Comparison of ENCODE assay signal across 8 cellular contexts in genomic region chr14:90235179-90235976, GRCh38. TPM values are rescaled to one million over a fixed set of nuclear protein-coding genes. Genes with fewer than 3 reads are reported as not detected.
DNase-seq lines count a peak whose midpoint lies in the region; ATAC-seq and TF ChIP-seq lines count a peak whose summit lies in the region.

No MANE protein-coding gene starts in this region.

- TF ChIP-seq CTCF in GM13977 (IDR thresholded peaks at IDR 0.05; ENCODE audit: extremely low read depth, insufficient read depth, missing control alignments) = peak; percentile 91

- H2BK5ac ChIP-seq in mesenchymal stem cell (ENCODE audit: low read depth, low read length, poor library complexity, severe bottlenecking) = no peak overlapping the region

- H3K4me3 ChIP-seq in effector memory CD4-positive, alpha-beta T cell (ENCODE audit: insufficient read depth, low read depth, low read length, poor library complexity, severe bottlenecking) = no peak overlapping the region
- H3K4me3 ChIP-seq in mesenchymal stem cell (ENCODE audit: insufficient read depth in 1 of 2, low read depth in 1 of 2, low read length in 2 of 2) = no peak overlapping the region

- no peak overlapping the region for H4K91ac ChIP-seq in mesenchymal stem cell (ENCODE audit: low read length)

- H3K9me3 ChIP-seq in effector memory CD4-positive, alpha-beta T cell (ENCODE audit: control insufficient read depth, low read length) = peaks cover 24% of the 10 kb centered on the region
- H3K9me3 ChIP-seq in mesenchymal stem cell (ENCODE audit: control insufficient read depth, low read length) = peaks cover 26% of the 10 kb centered on the region

- H2AK5ac ChIP-seq in mesenchymal stem cell (ENCODE audit: low read length, severe bottlenecking) = no peak overlapping the region

- H3K23ac ChIP-seq in mesenchymal stem cell (ENCODE audit: low read length in 2 of 2) = no peak overlapping the region

- no peak overlapping the region for H2AFZ ChIP-seq in mesenchymal stem cell (ENCODE audit: low read depth, low read length)

- peak; percentile 80 for DNase-seq in GM13977 (ENCODE audit: low spot score)
- DNase-seq in NCI-H526 treated with DMSO at 0.1 percent for 48 hours (lab: John Stamatoyannopoulos, UW) = peak; percentile 73
- peak; percentile 49 to 51 for DNase-seq in activated CD4-positive, alpha-beta T cell treated with anti-CD3 and anti-CD28 coated beads, Interleukin-2, amount 50 U/mL, for 4 hours
- peak; percentile 19 to 38 (median 20) for DNase-seq in effector memory CD4-positive, alpha-beta T cell
- DNase-seq in mesenchymal stem cell = peak; percentile 41
- peak; percentile 55 for DNase-seq in stimulated activated CD8-positive, alpha-beta memory T cell treated with anti-CD3 and anti-CD28 coated beads, Interleukin-4, amount 100 ng/mL, for 24 hours (ENCODE audit: low read depth)

- H3K36me3 ChIP-seq in effector memory CD4-positive, alpha-beta T cell (ENCODE audit: control insufficient read depth, insufficient read depth, low read length) = no peaks in the 10 kb centered on the region
- no peaks in the 10 kb centered on the region for H3K36me3 ChIP-seq in mesenchymal stem cell (ENCODE audit: control insufficient read depth in 1 of 2, insufficient read depth in 2 of 2, low read depth in 1 of 2, low read length in 2 of 2)

- H3K9ac ChIP-seq in mesenchymal stem cell (ENCODE audit: low read length) = no peak overlapping the region

- H3K4ac ChIP-seq in mesenchymal stem cell (ENCODE audit: low read depth in 1 of 2, low read length in 2 of 2) = no peak overlapping the region

- no peak overlapping the region for H2BK12ac ChIP-seq in mesenchymal stem cell (ENCODE audit: low read length in 2 of 2)

- H3K4me1 ChIP-seq in effector memory CD4-positive, alpha-beta T cell (ENCODE audit: control insufficient read depth, insufficient read depth, low read length, poor library complexity, severe bottlenecking) = no peaks in the 10 kb centered on the region
- H3K4me1 ChIP-seq in mesenchymal stem cell (ENCODE audit: control insufficient read depth, insufficient read depth, low read depth, low read length) = peaks cover 3% of the 10 kb centered on the region

- H3K14ac ChIP-seq in mesenchymal stem cell (ENCODE audit: low read length in 2 of 2) = no peak overlapping the region

- in situ Hi-C loops in GM13977 (cut with MboI; ENCODE audit: low pct_unique_long_range_greater_than_20kb, low sequenced_read_pairs, unreplicated experiment) = loop anchor here (25.0 kb wide), 1 partner anchor 1223 kb away; no protein-coding TSS in a partner anchor

- ATAC-seq in HG03442 (IDR thresholded peaks at IDR 0.05; ENCODE audit: unreplicated experiment) (peak; percentile 72), GM19324 (IDR thresholded peaks at IDR 0.05; ENCODE audit: low FRiP score, unreplicated experiment) (no peak)

- H3K27ac ChIP-seq in effector memory CD4-positive, alpha-beta T cell (ENCODE audit: insufficient read depth, low read length, poor library complexity, severe bottlenecking) = no peak overlapping the region
- no peak overlapping the region for H3K27ac ChIP-seq in mesenchymal stem cell (ENCODE audit: low read length, poor library complexity, severe bottlenecking)

- H2BK120ac ChIP-seq in mesenchymal stem cell (ENCODE audit: low read depth, low read length) = no peak overlapping the region

- H3K18ac ChIP-seq in mesenchymal stem cell (ENCODE audit: low read depth in 1 of 2, low read length in 2 of 2) = no peak overlapping the region

- H3K4me2 ChIP-seq in mesenchymal stem cell (ENCODE audit: low read length, poor library complexity, severe bottlenecking) = no peak overlapping the region

- peaks cover 6% of the 10 kb centered on the region for H3K27me3 ChIP-seq in effector memory CD4-positive, alpha-beta T cell (replicated peaks; ENCODE audit: control insufficient read depth, insufficient read depth, low read length, poor library complexity, severe bottlenecking)
- H3K27me3 ChIP-seq in mesenchymal stem cell (ENCODE audit: control insufficient read depth in 1 of 2, insufficient read depth in 1 of 2, low read length in 2 of 2) = peaks cover 9 to 25% of the 10 kb centered on the region in 2 experiments

- H3K79me1 ChIP-seq in mesenchymal stem cell (replicated peaks; ENCODE audit: low read length, poor library complexity, severe bottlenecking) = no peaks in the 10 kb centered on the region

- no peak overlapping the region for H2BK15ac ChIP-seq in mesenchymal stem cell (ENCODE audit: low read depth, poor library complexity, severe bottlenecking)

- 26% methylated on average over 25 of the region's 25 CpGs for WGBS in mesenchymal stem cell

- no peak overlapping the region for H4K8ac ChIP-seq in mesenchymal stem cell (ENCODE audit: low read length)

RNA-seq across cellular contexts. Expression of gene PSMC1, which starts 21.0 kb away (rescaled TPM):
- polyA plus RNA-seq in mesenchymal stem cell (2013, experiment 1 of 2) = 135 TPM
- 146 TPM for polyA plus RNA-seq in mesenchymal stem cell (2013, experiment 2 of 2)

Comparison
In these comparisons a context has a peak if more than half of its experiments do, and no peak if none do; other contexts are left out.
1. DNase-seq: peak in every context shown above with its lines; median percentile 80 in GM13977; 73 in NCI-H526 treated with DMSO at 0.1 percent for 48 hours; 55 in stimulated activated CD8-positive, alpha-beta memory T cell treated with anti-CD3 and anti-CD28 coated beads, Interleukin-4, amount 100 ng/mL, for 24 hours; 50 in activated CD4-positive, alpha-beta T cell treated with anti-CD3 and anti-CD28 coated beads, Interleukin-2, amount 50 U/mL, for 4 hours; 41 in mesenchymal stem cell; 20 in effector memory CD4-positive, alpha-beta T cell.